ENCODE assay signal across 11 cellular contexts in the genomic region with DNA sequence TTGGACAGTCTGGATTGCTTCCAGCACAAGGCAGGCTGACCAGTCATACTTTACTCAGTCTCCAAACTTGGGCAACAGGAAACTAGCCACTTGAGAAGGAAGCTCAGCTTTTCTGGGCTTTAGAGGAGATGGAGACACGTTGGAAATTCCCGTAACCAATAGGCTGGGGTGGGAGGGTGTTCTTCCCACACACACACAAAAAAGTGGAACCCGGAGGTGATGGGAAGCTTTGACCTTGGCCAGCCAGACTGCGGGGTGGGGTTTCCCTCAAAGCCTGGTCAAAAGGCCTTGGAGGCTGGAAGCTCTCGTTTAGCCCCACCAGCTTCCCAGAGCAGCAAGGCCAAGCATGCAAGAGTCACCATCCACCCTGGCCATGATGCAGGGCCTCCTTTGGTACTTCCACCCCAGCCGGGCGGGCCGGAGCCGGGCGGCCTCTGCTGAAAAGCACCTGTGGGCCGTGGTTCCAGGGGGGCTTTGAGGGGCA.
DNase-seq lines count a peak whose midpoint lies in the region; ATAC-seq lines count a peak whose summit lies in the region.
"Had no signal": no experiment of that assay in that cellular context is flagged by ENCODE, and none has a peak within 500 bp of the region (broad histone marks: within the 10 kb centered on the region; RNA-seq: fewer than 3 reads in every experiment).

No MANE protein-coding gene starts in this region.

- peak overlapping the region; percentile 47 for H3K4me2 ChIP-seq in BLaER1

- H3K4me1 ChIP-seq in BLaER1, result peaks cover 50% of the 10 kb centered on the region

- H3K36me3 ChIP-seq in BLaER1, result peaks cover 60% of the 10 kb centered on the region

- H3K9ac ChIP-seq in BLaER1, result no peak overlapping the region

- no peak for ATAC-seq in activated CD4-positive, CD25-positive, alpha-beta regulatory T cell treated with anti-CD3 and anti-CD28 coated beads, Interleukin-2, amount 50 U/mL, for 24 hours
- no peak for ATAC-seq in HG02981 (IDR thresholded peaks at IDR 0.05; ENCODE audit: unreplicated experiment)

- H3K4me3 ChIP-seq in BLaER1, result no peak overlapping the region

- peaks cover 62% of the 10 kb centered on the region for H4K20me1 ChIP-seq in BLaER1

- H3K27me3 ChIP-seq in BLaER1, result no peaks in the 10 kb centered on the region

- H3K9me3 ChIP-seq in BLaER1, result no peaks in the 10 kb centered on the region

- H3K27ac ChIP-seq in BLaER1, result no peak overlapping the region; the same call in 1 of the 2 replicates

- DNase-seq in astrocyte of the hippocampus (ENCODE audit: low read depth, low spot score) (peak; percentile 35), glomerular endothelial cell (ENCODE audit: extremely low read depth, low read depth, low spot score) (peak; percentile 75), renal cortical epithelial cell (ENCODE audit: low read depth) (peak; percentile 26), DMS53 treated with DMSO at 0.1 percent for 48 hours (lab: John Stamatoyannopoulos, UW; ENCODE audit: unreplicated experiment) (no peak)
- no peak for DNase-seq in activated CD4-positive, CD25-positive, alpha-beta regulatory T cell (lab: John Stamatoyannopoulos, UW)
- DNase-seq: CD4-positive, CD25-positive, alpha-beta regulatory T cell; naive B cell; stimulated activated CD4-positive, alpha-beta T cell treated with anti-CD3 and anti-CD28 coated beads, Interleukin-4, amount 100 ng/mL, for 4 hours had no signal

Comparison
In these comparisons a context has a peak if more than half of its experiments do, and no peak if none do; other contexts are left out.
1. DNase-seq: peak in astrocyte of the hippocampus (single experiment), glomerular endothelial cell (single experiment) and renal cortical epithelial cell (single experiment); none in activated CD4-positive, CD25-positive, alpha-beta regulatory T cell (0 of 4) and DMS53 treated with DMSO at 0.1 percent for 48 hours (single experiment).